In genomic region chr12:75437564-75437963, GRCh38 we compare ENCODE assay signal across 9 cellular contexts.
DNase-seq lines count a peak whose midpoint lies in the region; ATAC-seq and TF ChIP-seq lines count a peak whose summit lies in the region.
"Had no signal": no experiment of that assay in that cellular context is flagged by ENCODE, and none has a peak within 500 bp of the region (broad histone marks: within the 10 kb centered on the region; RNA-seq: fewer than 3 reads in every experiment).

No MANE protein-coding gene starts in this region.

- ATAC-seq in GM21526 (IDR thresholded peaks at IDR 0.05; ENCODE audit: low FRiP score, unreplicated experiment) (no peak), GM19463 (IDR thresholded peaks at IDR 0.05; ENCODE audit: unreplicated experiment) (no peak)
- ATAC-seq: Panc1 had no signal

- DNase-seq in stimulated activated naive CD4-positive, alpha-beta T cell treated with Interleukin-2 at 50 U/mL for 16 hours (lab: John Stamatoyannopoulos, UW) = peak; percentile 12
- no peak for DNase-seq in stimulated activated naive CD4-positive, alpha-beta T cell (lab: John Stamatoyannopoulos, UW)
- DNase-seq in MV-4-11 (lab: John Stamatoyannopoulos, UW) = peak; percentile 53
- peak; percentile 47 for DNase-seq in epithelial cell of esophagus (ENCODE audit: low read depth)
- DNase-seq in activated CD4-positive, alpha-beta T cell treated with anti-CD3 and anti-CD28 coated beads for 48 hours = no peak
- DNase-seq in NCI-H2227 treated with DMSO at 0.1 percent for 48 hours (lab: John Stamatoyannopoulos, UW) = no peak

- no peak overlapping the region for H3K4me3 ChIP-seq in epithelial cell of esophagus (ENCODE audit: low read length)

- no peak for TF ChIP-seq CTCF in epithelial cell of esophagus (IDR thresholded peaks at IDR 0.05; ENCODE audit: insufficient read depth, low read depth, low read length, missing control alignments)

Comparison
In these comparisons a context has a peak if more than half of its experiments do, and no peak if none do; other contexts are left out.
1. DNase-seq: peak in stimulated activated naive CD4-positive, alpha-beta T cell treated with Interleukin-2 at 50 U/mL for 16 hours (single experiment), MV-4-11 (single experiment) and epithelial cell of esophagus (single experiment); none in stimulated activated naive CD4-positive, alpha-beta T cell (0 of 6), activated CD4-positive, alpha-beta T cell treated with anti-CD3 and anti-CD28 coated beads for 48 hours (single experiment) and NCI-H2227 treated with DMSO at 0.1 percent for 48 hours (single experiment).